ENCODE assay signal across 2 cellular contexts in the genomic region with DNA sequence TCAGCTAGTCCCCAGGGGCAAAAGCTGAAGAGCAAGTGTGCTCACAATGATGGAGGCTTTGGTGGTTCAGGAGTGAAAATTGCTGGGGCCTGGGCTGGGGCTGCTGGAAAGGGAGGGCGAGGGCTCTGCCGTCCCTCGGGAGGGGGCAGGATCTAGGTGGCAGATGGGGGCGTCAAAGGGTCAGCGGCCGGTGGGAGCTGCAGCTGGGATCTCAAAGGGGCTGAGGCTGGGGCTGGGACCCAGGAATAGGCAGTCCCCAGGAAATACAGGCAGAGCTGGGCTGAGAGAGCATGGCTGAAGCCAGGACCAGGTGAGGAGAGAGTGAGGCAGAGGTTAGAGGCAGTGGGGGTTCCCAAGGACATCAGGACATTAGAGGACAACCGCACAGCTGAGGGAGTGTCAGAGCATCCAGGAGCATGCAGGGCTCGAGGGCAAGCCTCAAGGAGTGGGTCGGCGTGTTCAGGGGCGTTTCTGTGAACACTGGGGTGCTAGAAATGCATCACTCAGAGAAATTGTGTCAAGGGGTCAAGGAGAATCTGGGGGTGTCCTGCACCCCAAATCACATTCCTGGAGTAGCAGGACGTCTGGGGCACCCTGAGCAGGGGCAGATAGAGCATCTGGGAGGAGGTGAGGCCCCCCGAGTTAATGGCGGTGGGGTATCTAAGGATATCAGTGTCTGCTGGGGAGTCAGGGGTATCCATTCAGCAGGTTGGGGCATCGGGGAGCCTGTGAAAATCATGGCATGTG.
TF ChIP-seq lines count a peak whose summit lies in the region.

No MANE protein-coding gene starts in this region.

TF ChIP-seq in SK-N-SH, 30 proteins besides CTCF, POLR2A, EP300 and RAD21:
- TF ChIP-seq, protein P1, sequence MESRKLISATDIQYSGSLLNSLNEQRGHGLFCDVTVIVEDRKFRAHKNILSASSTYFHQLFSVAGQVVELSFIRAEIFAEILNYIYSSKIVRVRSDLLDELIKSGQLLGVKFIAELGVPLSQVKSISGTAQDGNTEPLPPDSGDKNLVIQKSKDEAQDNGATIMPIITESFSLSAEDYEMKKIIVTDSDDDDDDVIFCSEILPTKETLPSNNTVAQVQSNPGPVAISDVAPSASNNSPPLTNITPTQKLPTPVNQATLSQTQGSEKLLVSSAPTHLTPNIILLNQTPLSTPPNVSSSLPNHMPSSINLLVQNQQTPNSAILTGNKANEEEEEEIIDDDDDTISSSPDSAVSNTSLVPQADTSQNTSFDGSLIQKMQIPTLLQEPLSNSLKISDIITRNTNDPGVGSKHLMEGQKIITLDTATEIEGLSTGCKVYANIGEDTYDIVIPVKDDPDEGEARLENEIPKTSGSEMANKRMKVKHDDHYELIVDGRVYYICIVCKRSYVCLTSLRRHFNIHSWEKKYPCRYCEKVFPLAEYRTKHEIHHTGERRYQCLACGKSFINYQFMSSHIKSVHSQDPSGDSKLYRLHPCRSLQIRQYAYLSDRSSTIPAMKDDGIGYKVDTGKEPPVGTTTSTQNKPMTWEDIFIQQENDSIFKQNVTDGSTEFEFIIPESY (IDR thresholded peaks at IDR 0.05; ENCODE audit: borderline replicate concordance, low read depth) = no peak
- no peak for TF ChIP-seq RXRA (IDR thresholded peaks at IDR 0.05; ENCODE audit: borderline replicate concordance, low read depth)
- TF ChIP-seq, protein P2, sequence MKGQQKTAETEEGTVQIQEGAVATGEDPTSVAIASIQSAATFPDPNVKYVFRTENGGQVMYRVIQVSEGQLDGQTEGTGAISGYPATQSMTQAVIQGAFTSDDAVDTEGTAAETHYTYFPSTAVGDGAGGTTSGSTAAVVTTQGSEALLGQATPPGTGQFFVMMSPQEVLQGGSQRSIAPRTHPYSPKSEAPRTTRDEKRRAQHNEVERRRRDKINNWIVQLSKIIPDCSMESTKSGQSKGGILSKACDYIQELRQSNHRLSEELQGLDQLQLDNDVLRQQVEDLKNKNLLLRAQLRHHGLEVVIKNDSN (IDR thresholded peaks at IDR 0.05; ENCODE audit: borderline replicate concordance, low read depth) = no peak

TF ChIP-seq in SK-N-SH treated with all-trans-retinoic acid at 6 μM for 48 hours, 23 proteins besides CTCF, POLR2A, EP300 and RAD21 (continued from another document):
- TF ChIP-seq ZC3H10 (CRISPR knock-in tag; IDR thresholded peaks at IDR 0.05) = no peak
